In the genomic region with DNA sequence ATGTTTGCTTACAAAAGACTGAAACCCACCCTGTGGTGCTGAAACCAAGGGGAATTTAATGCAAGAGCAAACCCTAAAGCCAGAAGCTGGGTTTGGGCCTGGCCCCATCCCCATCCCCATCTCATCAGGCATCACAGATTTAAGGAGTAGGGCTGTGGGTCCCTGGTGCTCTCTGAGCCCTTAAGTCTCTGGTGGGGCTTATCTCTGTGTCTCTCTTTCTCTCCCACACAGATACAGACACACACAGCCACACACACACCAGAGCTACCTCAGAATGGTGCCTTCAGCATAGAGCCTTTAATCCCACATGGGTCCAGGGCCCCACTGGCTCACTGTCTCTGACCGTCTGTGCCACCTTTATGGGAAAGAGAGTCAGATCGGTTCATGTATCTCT, we compare ENCODE assay signal across 10 cellular contexts.
DNase-seq lines count a peak whose midpoint lies in the region; ATAC-seq and TF ChIP-seq lines count a peak whose summit lies in the region.
"Had no signal": no experiment of that assay in that cellular context is flagged by ENCODE, and none has a peak within 500 bp of the region (broad histone marks: within the 10 kb centered on the region; RNA-seq: fewer than 3 reads in every experiment).

No MANE protein-coding gene starts in this region.

- no peak for ATAC-seq in GM19351 (IDR thresholded peaks at IDR 0.05; ENCODE audit: unreplicated experiment)
- no peak for ATAC-seq in GM21619 (IDR thresholded peaks at IDR 0.05; ENCODE audit: unreplicated experiment)

- H3K9me3 ChIP-seq in DOHH2 (ENCODE audit: control insufficient read depth, insufficient read depth, low read length) (no peaks in the 10 kb centered on the region), OCI-LY1 (ENCODE audit: low read length) (no peaks in the 10 kb centered on the region), endodermal cell (ENCODE audit: control insufficient read depth, low read length) (no peaks in the 10 kb centered on the region), skeletal muscle satellite cell (replicated peaks; ENCODE audit: low read length) (no peaks in the 10 kb centered on the region)

- no peaks in the 10 kb centered on the region for H3K27me3 ChIP-seq in DOHH2 (ENCODE audit: control insufficient read depth, low read length)
- H3K27me3 ChIP-seq in OCI-LY1 (ENCODE audit: insufficient read depth, low read length) = no peaks in the 10 kb centered on the region
- H3K27me3 ChIP-seq in endodermal cell (ENCODE audit: control insufficient read depth, insufficient read depth, low read length, poor library complexity, severe bottlenecking) = no peaks in the 10 kb centered on the region
- no peaks in the 10 kb centered on the region for H3K27me3 ChIP-seq in skeletal muscle satellite cell (ENCODE audit: control insufficient read depth, insufficient read depth, low read length)

- no peak overlapping the region for H2AFZ ChIP-seq in OCI-LY1 (ENCODE audit: low read length)
- H2AFZ ChIP-seq: PC-9 had no signal

- H3K27ac Mint-ChIP-seq in endodermal cell = no peak overlapping the region

- H3K4me2 ChIP-seq in DOHH2 (ENCODE audit: low read length) (peak overlapping the region; percentile 74), OCI-LY1 (ENCODE audit: low read length) (peak overlapping the region; percentile 79), skeletal muscle satellite cell (ENCODE audit: low read length) (peak overlapping the region; percentile 79)
- H3K4me2 ChIP-seq: PC-9 had no signal

- no peaks in the 10 kb centered on the region for H3K36me3 ChIP-seq in DOHH2 (ENCODE audit: control insufficient read depth, low read length)
- H3K36me3 ChIP-seq in OCI-LY1 (ENCODE audit: insufficient read depth, low read length) = no peaks in the 10 kb centered on the region
- no peaks in the 10 kb centered on the region for H3K36me3 ChIP-seq in endodermal cell (ENCODE audit: control insufficient read depth, insufficient read depth, low read length)
- H3K36me3 ChIP-seq in skeletal muscle satellite cell (ENCODE audit: insufficient read depth, low read length) = no peaks in the 10 kb centered on the region

- H3K4me1 Mint-ChIP-seq in endodermal cell = peaks cover 27% of the 10 kb centered on the region

- 86 to 88% methylated on average over 2 of the region's 2 CpGs for WGBS in endodermal cell (ENCODE audit: insufficient coverage in 1 of 2, insufficient read length in 1 of 2), 2 experiments

- H3K4me3 Mint-ChIP-seq in endodermal cell = no peak overlapping the region

- H3K9me2 ChIP-seq in DOHH2 (replicated peaks; ENCODE audit: control insufficient read depth, low read length) (no peaks in the 10 kb centered on the region), OCI-LY1 (ENCODE audit: low read depth, low read length) (no peaks in the 10 kb centered on the region)

- peaks cover 48% of the 10 kb centered on the region for H3K4me1 ChIP-seq in DOHH2 (ENCODE audit: control insufficient read depth, low read length)
- H3K4me1 ChIP-seq in OCI-LY1 (ENCODE audit: insufficient read depth, low read length, severe bottlenecking) = peaks cover 63% of the 10 kb centered on the region
- peaks cover 12% of the 10 kb centered on the region for H3K4me1 ChIP-seq in endodermal cell (ENCODE audit: control insufficient read depth, insufficient read depth, low read length)
- H3K4me1 ChIP-seq in skeletal muscle satellite cell (ENCODE audit: control insufficient read depth, insufficient read depth, low read length) = peaks cover 14% of the 10 kb centered on the region

- DNase-seq in endodermal cell (no peak), UCSD-AML1 (lab: John Stamatoyannopoulos, UW; ENCODE audit: unreplicated experiment) (no peak)
- DNase-seq in stimulated activated CD4-positive, alpha-beta T cell treated with anti-CD3 and anti-CD28 coated beads, Interleukin-12 subunit alpha, Interleukin-12 subunit beta, amount 100 ng/mL, for 4 hours = no peak
- DNase-seq: DMS79, PC-9 had no signal

- TF ChIP-seq CTCF in DOHH2 (IDR thresholded peaks at IDR 0.05; ENCODE audit: low read depth, low read length, poor library complexity, severe bottlenecking) (no peak), OCI-LY1 (IDR thresholded peaks at IDR 0.05; ENCODE audit: low read length) (no peak), endodermal cell (conservative IDR thresholded peaks at IDR 0.05) (no peak)

- H3K4me3 ChIP-seq in DOHH2 (ENCODE audit: low read length) (peak overlapping the region; percentile 58), OCI-LY1 (ENCODE audit: low read depth, low read length, poor library complexity, severe bottlenecking) (peak overlapping the region; percentile 51), endodermal cell (ENCODE audit: low read length) (no peak overlapping the region), skeletal muscle satellite cell (ENCODE audit: low read length) (peak overlapping the region; percentile 53)
- H3K4me3 ChIP-seq: PC-9 had no signal

- H4K20me1 ChIP-seq in DOHH2 (ENCODE audit: control insufficient read depth, insufficient read depth, low read depth, low read length) (no peaks in the 10 kb centered on the region), OCI-LY1 (ENCODE audit: insufficient read depth, low read length) (no peaks in the 10 kb centered on the region)

- no peaks in the 10 kb centered on the region for H3K36me3 Mint-ChIP-seq in endodermal cell (ENCODE audit: low read depth)

- H3K9me3 Mint-ChIP-seq in endodermal cell = no peaks in the 10 kb centered on the region

- H3K27ac ChIP-seq in DOHH2 (ENCODE audit: low read depth, low read length) (peak overlapping the region; percentile 54), OCI-LY1 (ENCODE audit: low read depth, low read length, poor library complexity, severe bottlenecking) (peak overlapping the region; percentile 98), endodermal cell (ENCODE audit: low read depth, low read length) (peak overlapping the region; percentile 67)
- H3K27ac ChIP-seq: PC-9 had no signal

- H3F3A ChIP-seq in DOHH2 (ENCODE audit: control insufficient read depth, insufficient read depth) (no peaks in the 10 kb centered on the region; the same call in 1 of the 2 replicates), OCI-LY1 (ENCODE audit: insufficient read depth, low read length) (no peaks in the 10 kb centered on the region)

- no peaks in the 10 kb centered on the region for H3K27me3 Mint-ChIP-seq in endodermal cell (ENCODE audit: insufficient read depth)

- H3K79me2 ChIP-seq in DOHH2 (ENCODE audit: control insufficient read depth, low read length) = no peaks in the 10 kb centered on the region
- H3K79me2 ChIP-seq in OCI-LY1 (ENCODE audit: insufficient read depth, low read length) = no peaks in the 10 kb centered on the region

- H3K9ac ChIP-seq in OCI-LY1 (ENCODE audit: low read length) (peak overlapping the region; percentile 82), endodermal cell (ENCODE audit: extremely low read depth, low read length, poor library complexity, severe bottlenecking) (no peak overlapping the region), skeletal muscle satellite cell (ENCODE audit: low read depth, low read length) (peak overlapping the region; percentile 47)
